In the genomic region with DNA sequence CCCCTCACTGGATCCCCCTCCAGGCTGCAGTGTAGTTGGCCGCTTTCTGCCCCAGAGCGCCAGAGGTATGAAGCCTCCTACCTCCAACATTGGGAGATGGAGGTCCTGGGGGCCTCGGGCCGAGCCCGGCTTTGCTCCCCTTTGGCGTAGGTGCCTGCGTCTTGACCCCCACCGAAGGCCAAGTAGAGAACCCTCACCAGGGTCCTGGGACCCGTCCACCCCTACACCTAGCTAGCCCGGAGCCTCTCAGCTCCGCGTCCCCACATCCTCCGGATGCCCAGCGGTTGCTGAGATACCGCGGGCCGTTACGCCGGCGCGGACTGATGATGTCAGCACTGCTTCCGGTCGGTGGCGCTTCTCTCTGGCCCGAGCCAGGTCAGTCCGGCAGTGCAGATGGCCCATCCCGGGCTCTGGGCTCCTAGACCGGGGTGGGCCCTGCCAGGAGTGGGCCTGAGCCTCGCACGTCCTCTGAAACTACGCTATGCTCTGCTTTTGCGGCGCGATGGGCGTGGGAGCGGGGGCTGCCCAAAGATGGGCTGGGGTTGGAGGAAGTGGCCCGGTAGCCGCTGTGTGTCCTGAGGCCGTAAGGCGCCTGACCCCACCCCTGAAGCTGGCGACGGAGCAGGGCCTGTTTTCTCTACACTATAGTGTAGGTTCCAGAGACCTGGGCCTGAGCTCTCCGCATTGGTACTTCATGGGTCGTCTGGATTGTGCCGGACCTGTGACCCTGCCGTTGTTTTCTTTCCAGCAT, we compare ENCODE assay signal across 1 cellular context.
A peak's percentile ranks its signal among the peaks of the same experiment; 100 is the strongest.
TF ChIP-seq lines count a peak whose summit lies in the region.

A gene (minus strand): TSS at position 297 of the 751 bp plus-strand sequence. CDS start 1,871 bp downstream, outside the sequence.
A gene with protein sequence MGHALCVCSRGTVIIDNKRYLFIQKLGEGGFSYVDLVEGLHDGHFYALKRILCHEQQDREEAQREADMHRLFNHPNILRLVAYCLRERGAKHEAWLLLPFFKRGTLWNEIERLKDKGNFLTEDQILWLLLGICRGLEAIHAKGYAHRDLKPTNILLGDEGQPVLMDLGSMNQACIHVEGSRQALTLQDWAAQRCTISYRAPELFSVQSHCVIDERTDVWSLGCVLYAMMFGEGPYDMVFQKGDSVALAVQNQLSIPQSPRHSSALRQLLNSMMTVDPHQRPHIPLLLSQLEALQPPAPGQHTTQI (plus strand): TSS at position 332 of the 751 bp plus-strand sequence. CDS start 521 bp downstream, outside the sequence.

TF ChIP-seq in WTC11, 78 proteins besides CTCF, POLR2A, EP300 and RAD21 (continued from another document):
- TF ChIP-seq, protein P1, sequence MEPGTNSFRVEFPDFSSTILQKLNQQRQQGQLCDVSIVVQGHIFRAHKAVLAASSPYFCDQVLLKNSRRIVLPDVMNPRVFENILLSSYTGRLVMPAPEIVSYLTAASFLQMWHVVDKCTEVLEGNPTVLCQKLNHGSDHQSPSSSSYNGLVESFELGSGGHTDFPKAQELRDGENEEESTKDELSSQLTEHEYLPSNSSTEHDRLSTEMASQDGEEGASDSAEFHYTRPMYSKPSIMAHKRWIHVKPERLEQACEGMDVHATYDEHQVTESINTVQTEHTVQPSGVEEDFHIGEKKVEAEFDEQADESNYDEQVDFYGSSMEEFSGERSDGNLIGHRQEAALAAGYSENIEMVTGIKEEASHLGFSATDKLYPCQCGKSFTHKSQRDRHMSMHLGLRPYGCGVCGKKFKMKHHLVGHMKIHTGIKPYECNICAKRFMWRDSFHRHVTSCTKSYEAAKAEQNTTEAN (CRISPR knock-in tag; IDR thresholded peaks at IDR 0.05) = 0 out of 2 replicates have a peak, but pooled peaks have one; percentile 45
- TF ChIP-seq, protein P2, sequence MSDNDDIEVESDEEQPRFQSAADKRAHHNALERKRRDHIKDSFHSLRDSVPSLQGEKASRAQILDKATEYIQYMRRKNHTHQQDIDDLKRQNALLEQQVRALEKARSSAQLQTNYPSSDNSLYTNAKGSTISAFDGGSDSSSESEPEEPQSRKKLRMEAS (CRISPR knock-in tag; IDR thresholded peaks at IDR 0.05) = peak; percentile 72
- TF ChIP-seq, protein P3, sequence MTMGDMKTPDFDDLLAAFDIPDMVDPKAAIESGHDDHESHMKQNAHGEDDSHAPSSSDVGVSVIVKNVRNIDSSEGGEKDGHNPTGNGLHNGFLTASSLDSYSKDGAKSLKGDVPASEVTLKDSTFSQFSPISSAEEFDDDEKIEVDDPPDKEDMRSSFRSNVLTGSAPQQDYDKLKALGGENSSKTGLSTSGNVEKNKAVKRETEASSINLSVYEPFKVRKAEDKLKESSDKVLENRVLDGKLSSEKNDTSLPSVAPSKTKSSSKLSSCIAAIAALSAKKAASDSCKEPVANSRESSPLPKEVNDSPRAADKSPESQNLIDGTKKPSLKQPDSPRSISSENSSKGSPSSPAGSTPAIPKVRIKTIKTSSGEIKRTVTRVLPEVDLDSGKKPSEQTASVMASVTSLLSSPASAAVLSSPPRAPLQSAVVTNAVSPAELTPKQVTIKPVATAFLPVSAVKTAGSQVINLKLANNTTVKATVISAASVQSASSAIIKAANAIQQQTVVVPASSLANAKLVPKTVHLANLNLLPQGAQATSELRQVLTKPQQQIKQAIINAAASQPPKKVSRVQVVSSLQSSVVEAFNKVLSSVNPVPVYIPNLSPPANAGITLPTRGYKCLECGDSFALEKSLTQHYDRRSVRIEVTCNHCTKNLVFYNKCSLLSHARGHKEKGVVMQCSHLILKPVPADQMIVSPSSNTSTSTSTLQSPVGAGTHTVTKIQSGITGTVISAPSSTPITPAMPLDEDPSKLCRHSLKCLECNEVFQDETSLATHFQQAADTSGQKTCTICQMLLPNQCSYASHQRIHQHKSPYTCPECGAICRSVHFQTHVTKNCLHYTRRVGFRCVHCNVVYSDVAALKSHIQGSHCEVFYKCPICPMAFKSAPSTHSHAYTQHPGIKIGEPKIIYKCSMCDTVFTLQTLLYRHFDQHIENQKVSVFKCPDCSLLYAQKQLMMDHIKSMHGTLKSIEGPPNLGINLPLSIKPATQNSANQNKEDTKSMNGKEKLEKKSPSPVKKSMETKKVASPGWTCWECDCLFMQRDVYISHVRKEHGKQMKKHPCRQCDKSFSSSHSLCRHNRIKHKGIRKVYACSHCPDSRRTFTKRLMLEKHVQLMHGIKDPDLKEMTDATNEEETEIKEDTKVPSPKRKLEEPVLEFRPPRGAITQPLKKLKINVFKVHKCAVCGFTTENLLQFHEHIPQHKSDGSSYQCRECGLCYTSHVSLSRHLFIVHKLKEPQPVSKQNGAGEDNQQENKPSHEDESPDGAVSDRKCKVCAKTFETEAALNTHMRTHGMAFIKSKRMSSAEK (CRISPR knock-in tag; IDR thresholded peaks at IDR 0.05; ENCODE audit: borderline replicate concordance) = no peak
- TF ChIP-seq GABPB1 (CRISPR knock-in tag; IDR thresholded peaks at IDR 0.05) (peak; percentile 92), CBFB (CRISPR knock-in tag; IDR thresholded peaks at IDR 0.05; ENCODE audit: low read depth) (peak; percentile 80; the same call in 1 of the 2 replicates), FOXK1 (CRISPR knock-in tag; IDR thresholded peaks at IDR 0.05) (peak; percentile 84)
- TF ChIP-seq, protein P4, sequence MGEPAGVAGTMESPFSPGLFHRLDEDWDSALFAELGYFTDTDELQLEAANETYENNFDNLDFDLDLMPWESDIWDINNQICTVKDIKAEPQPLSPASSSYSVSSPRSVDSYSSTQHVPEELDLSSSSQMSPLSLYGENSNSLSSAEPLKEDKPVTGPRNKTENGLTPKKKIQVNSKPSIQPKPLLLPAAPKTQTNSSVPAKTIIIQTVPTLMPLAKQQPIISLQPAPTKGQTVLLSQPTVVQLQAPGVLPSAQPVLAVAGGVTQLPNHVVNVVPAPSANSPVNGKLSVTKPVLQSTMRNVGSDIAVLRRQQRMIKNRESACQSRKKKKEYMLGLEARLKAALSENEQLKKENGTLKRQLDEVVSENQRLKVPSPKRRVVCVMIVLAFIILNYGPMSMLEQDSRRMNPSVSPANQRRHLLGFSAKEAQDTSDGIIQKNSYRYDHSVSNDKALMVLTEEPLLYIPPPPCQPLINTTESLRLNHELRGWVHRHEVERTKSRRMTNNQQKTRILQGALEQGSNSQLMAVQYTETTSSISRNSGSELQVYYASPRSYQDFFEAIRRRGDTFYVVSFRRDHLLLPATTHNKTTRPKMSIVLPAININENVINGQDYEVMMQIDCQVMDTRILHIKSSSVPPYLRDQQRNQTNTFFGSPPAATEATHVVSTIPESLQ (CRISPR knock-in tag; IDR thresholded peaks at IDR 0.05) = no peak
- TF ChIP-seq, protein P5, sequence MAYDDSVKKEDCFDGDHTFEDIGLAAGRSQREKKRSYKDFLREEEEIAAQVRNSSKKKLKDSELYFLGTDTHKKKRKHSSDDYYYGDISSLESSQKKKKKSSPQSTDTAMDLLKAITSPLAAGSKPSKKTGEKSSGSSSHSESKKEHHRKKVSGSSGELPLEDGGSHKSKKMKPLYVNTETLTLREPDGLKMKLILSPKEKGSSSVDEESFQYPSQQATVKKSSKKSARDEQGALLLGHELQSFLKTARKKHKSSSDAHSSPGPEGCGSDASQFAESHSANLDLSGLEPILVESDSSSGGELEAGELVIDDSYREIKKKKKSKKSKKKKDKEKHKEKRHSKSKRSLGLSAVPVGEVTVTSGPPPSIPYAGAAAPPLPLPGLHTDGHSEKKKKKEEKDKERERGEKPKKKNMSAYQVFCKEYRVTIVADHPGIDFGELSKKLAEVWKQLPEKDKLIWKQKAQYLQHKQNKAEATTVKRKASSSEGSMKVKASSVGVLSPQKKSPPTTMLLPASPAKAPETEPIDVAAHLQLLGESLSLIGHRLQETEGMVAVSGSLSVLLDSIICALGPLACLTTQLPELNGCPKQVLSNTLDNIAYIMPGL (CRISPR knock-in tag; IDR thresholded peaks at IDR 0.05) = peak; percentile 63
